ENCODE assay signal across 8 cellular contexts in the genomic region with DNA sequence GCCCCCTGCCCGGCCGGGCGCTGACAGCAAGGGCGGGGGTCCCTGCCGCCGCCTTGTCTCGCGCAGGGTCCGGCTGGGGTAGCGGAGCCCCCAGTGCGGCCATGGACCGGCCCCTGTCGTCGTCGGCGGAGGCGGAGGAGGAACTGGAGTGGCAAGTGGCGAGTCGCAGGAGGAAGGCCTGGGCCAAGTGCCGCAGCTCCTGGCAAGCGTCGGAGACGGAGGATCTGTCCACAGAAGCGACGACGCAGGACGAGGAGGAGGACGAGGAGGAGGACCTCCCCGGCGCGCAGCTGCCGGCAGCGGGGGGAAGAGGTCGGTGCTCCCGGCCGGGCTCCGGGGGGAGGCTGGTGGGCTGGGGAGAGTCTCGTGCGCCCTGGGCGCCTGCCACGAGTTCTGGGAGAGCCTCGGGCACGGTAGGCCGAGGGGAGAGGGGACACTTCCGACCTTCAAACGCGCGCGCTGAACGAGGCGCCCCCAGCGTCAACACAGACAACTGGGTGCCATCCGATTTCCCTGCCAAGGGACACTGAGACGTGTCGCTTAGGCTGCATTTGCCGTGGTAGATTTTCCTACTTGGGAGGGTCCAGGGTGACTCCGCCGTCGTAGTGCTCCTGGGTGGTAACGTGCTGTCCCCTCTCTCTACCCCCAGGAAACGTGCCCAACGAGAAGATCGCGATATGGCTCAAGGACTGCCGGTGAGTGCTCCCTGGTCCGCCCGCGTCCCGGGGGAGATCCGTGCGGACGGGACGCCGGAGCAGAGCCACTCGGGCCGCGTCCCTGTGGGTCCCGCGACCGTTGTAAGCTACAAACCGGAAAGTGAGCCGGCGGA. TPM values are rescaled to one million over a fixed set of nuclear protein-coding genes. Genes with fewer than 3 reads are reported as not detected.
A peak's percentile ranks its signal among the peaks of the same experiment; 100 is the strongest.
DNase-seq lines count a peak whose midpoint lies in the region; ATAC-seq lines count a peak whose summit lies in the region.

No MANE protein-coding gene starts in this region.

- peak overlapping the region; percentile 63 to 92 (median 88) for H3K27ac Mint-ChIP-seq in CD8-positive, alpha-beta memory T cell

- POLR2A ChIA-PET in CD8-positive, alpha-beta memory T cell (lab: Charles Lee): no interaction called here

- H3K4me1 Mint-ChIP-seq in CD8-positive, alpha-beta memory T cell: peaks cover 31 to 49% (median 44%) of the 10 kb centered on the region in 3 donors

- no peaks in the 10 kb centered on the region for H3K27me3 ChIP-seq in CD8-positive, alpha-beta memory T cell (ENCODE audit: insufficient read depth, low read length, poor library complexity, severe bottlenecking)

- H3K4me3 ChIP-seq in CD8-positive, alpha-beta memory T cell (ENCODE audit: low read length): peak overlapping the region; percentile 82

- CTCF ChIA-PET in CD8-positive, alpha-beta memory T cell (lab: Charles Lee): interaction anchor here (2.0 to 3.1 kb wide), 2 partner anchors 9 kb away, joined by 5 to 12 read pairs; no protein-coding TSS in a partner anchor

- H3K9me3 ChIP-seq in CD8-positive, alpha-beta memory T cell (ENCODE audit: low read length): no peaks in the 10 kb centered on the region

- peak overlapping the region; percentile 91 to 96 (median 94) for H3K4me3 Mint-ChIP-seq in CD8-positive, alpha-beta memory T cell

- peak; percentile 32 to 75 (median 57) for DNase-seq in CD8-positive, alpha-beta memory T cell
- DNase-seq in NOMO-1 treated with dmso at 0.1 percent for 144 hours (lab: John Stamatoyannopoulos, UW; ENCODE audit: unreplicated experiment): peak; percentile 74
- DNase-seq in activated CD8-positive, alpha-beta memory T cell treated with anti-CD3 and anti-CD28 coated beads, Interleukin-2, amount 50 U/mL, for 4 hours: peak; percentile 61
- DNase-seq in epidermal melanocyte (ENCODE audit: insufficient read length, low spot score): peak; percentile 33
- peak; percentile 63 for DNase-seq in mucosa of gallbladder (ENCODE audit: low spot score)
- DNase-seq in stimulated activated CD8-positive, alpha-beta memory T cell treated with anti-CD3 and anti-CD28 coated beads, Interleukin-7, amount 100 ng/mL, for 24 hours (ENCODE audit: low read depth): peak; percentile 31

- peak overlapping the region; percentile 62 for H3K27ac ChIP-seq in CD8-positive, alpha-beta memory T cell (ENCODE audit: low read depth, low read length)

- peaks cover 10% of the 10 kb centered on the region for H3K4me1 ChIP-seq in CD8-positive, alpha-beta memory T cell (ENCODE audit: insufficient read depth, low read length)

- ATAC-seq in GM19351 (IDR thresholded peaks at IDR 0.05; ENCODE audit: unreplicated experiment) (peak; percentile 57), HG03469 (IDR thresholded peaks at IDR 0.05; ENCODE audit: unreplicated experiment) (peak; percentile 30)

- peaks cover 5 to 28% of the 10 kb centered on the region in 2 donors for H3K27me3 Mint-ChIP-seq in CD8-positive, alpha-beta memory T cell

- no peaks in the 10 kb centered on the region for H3K36me3 ChIP-seq in CD8-positive, alpha-beta memory T cell (ENCODE audit: insufficient read depth, low read length)

- H3K9me3 Mint-ChIP-seq in CD8-positive, alpha-beta memory T cell: no peaks in the 10 kb centered on the region

- H3K36me3 Mint-ChIP-seq in CD8-positive, alpha-beta memory T cell: peaks cover 0 to 17% (median 3%) of the 10 kb centered on the region in 3 donors

RNA-seq across cellular contexts. Expression of gene ITPRID2, which starts 0.7 kb away (rescaled TPM):
- 10 to 100 TPM; 51.8 to 58.4 TPM for total RNA-seq in CD8-positive, alpha-beta memory T cell
- polyA plus RNA-seq in CD8-positive, alpha-beta memory T cell: 3.4 TPM
- 168 TPM for total RNA-seq in mucosa of gallbladder

Comparison
In these comparisons a context has a peak if more than half of its experiments do, and no peak if none do; other contexts are left out.
1. Peak in every context shown above with its lines: DNase-seq, ATAC-seq, H3K4me3 ChIP-seq and H3K27ac ChIP-seq.